ENCODE assay signal across 1 cellular context in genomic region chr14:93195316-93195999, GRCh38.
TF ChIP-seq lines count a peak whose summit lies in the region.

No MANE protein-coding gene starts in this region.

TF ChIP-seq in HepG2, 621 proteins besides CTCF, POLR2A, EP300 and RAD21:
- TF ChIP-seq AKAP8 (CRISPR knock-in tag; IDR thresholded peaks at IDR 0.05) = no peak
- peak; percentile 10; the same call in 1 of the 2 replicates for TF ChIP-seq HNF4A (CRISPR knock-in tag; IDR thresholded peaks at IDR 0.05)
- peak; percentile 3; the same call in 1 of the 2 replicates for TF ChIP-seq CEBPB (IDR thresholded peaks at IDR 0.05; ENCODE audit: borderline replicate concordance, low read depth, low read length)
- no peak for TF ChIP-seq ZNF878 (CRISPR knock-in tag; IDR thresholded peaks at IDR 0.05)
- no peak for TF ChIP-seq ETV6 (CRISPR knock-in tag; conservative IDR thresholded peaks at IDR 0.05)
- no peak for TF ChIP-seq DR1 (CRISPR knock-in tag; IDR thresholded peaks at IDR 0.05)
- no peak for TF ChIP-seq SIX4 (CRISPR knock-in tag; IDR thresholded peaks at IDR 0.05)
- peak; percentile 83; the same call in 1 of the 2 replicates for TF ChIP-seq ZNF121 (CRISPR knock-in tag; IDR thresholded peaks at IDR 0.05)
- TF ChIP-seq ZFP62 (CRISPR knock-in tag; IDR thresholded peaks at IDR 0.05) = no peak
